In the genomic region with DNA sequence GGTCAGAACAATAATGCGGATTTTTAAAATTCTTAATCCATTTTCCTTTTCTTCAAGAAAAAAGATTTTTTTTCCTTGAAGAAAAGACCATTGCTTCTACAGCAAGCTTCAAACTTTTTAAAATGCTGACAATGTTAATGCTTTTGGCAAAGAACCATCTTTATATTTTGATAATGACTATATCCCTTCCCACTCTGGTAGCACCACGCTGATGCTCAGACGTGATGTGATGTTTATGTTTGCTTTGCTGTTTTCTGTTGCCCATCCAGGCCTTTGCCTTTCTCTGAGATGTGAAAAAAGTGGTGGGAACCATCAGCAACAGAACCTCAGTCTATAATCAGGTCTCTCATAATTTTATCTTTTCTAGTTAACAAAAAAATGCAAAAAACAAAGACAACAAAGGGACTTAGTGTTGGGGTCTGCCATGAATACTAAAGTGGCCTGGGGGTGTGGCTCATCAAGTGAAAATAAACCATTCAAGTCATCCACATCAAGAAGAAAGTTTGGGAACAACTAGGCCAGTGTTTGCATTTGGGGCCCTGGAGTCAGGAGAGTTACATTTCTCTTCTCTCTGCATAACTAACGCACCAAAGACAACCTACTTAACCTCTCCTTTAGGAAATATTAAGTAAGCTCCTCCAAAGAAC, we compare ENCODE assay signal across 19 cellular contexts.
DNase-seq lines count a peak whose midpoint lies in the region; TF ChIP-seq lines count a peak whose summit lies in the region.
"Had no signal": no experiment of that assay in that cellular context is flagged by ENCODE, and none has a peak within 500 bp of the region (broad histone marks: within the 10 kb centered on the region; RNA-seq: fewer than 3 reads in every experiment).

No MANE protein-coding gene starts in this region.

- no peaks in the 10 kb centered on the region for H3K9me2 ChIP-seq in hepatocyte (replicated peaks; ENCODE audit: insufficient read depth)

- no peak for TF ChIP-seq EP300 in transverse colon (IDR thresholded peaks at IDR 0.05; ENCODE audit: low read depth)

- H3K27ac ChIP-seq in HUES48 (ENCODE audit: low read depth, low read length) (peak overlapping the region; percentile 18), hepatocyte (no peak overlapping the region), transverse colon (no peak overlapping the region)
- H3K27ac ChIP-seq: GM23248 had no signal

- 81% methylated on average over 4 of the region's 4 CpGs for WGBS in hepatocyte (ENCODE audit: low lambda C conversion rate, missing lambda C conversion rate)
- 65 to 66% methylated on average over 4 of the region's 4 CpGs for WGBS in transverse colon (ENCODE audit: low coverage in 1 of 2), 2 donors

- no peaks in the 10 kb centered on the region for H3K27me3 ChIP-seq in HUES48 (ENCODE audit: control insufficient read depth, insufficient read depth, low read length)
- H3K27me3 ChIP-seq in hepatocyte = no peaks in the 10 kb centered on the region
- H3K27me3 ChIP-seq in transverse colon = no peaks in the 10 kb centered on the region
- H3K27me3 ChIP-seq: body of pancreas had no signal

- H3K36me3 Mint-ChIP-seq in osteocyte (ENCODE audit: unreplicated experiment) = no peaks in the 10 kb centered on the region

- TF ChIP-seq CTCF in osteocyte (IDR thresholded peaks at IDR 0.05) (no peak), hepatocyte (IDR thresholded peaks at IDR 0.05; ENCODE audit: poor library complexity) (no peak), transverse colon (IDR thresholded peaks at IDR 0.05) (no peak)

- no peak for TF ChIP-seq POLR2A in transverse colon (IDR thresholded peaks at IDR 0.05)

- H3K4me2 ChIP-seq in hepatocyte = no peak overlapping the region

- H3K36me3 ChIP-seq in HUES48 (ENCODE audit: control insufficient read depth, insufficient read depth, low read length) = no peaks in the 10 kb centered on the region
- no peaks in the 10 kb centered on the region for H3K36me3 ChIP-seq in hepatocyte (replicated peaks; ENCODE audit: insufficient read depth, low read depth)
- H3K36me3 ChIP-seq in transverse colon = no peaks in the 10 kb centered on the region

- DNase-seq in astrocyte of the hippocampus (ENCODE audit: low read depth, low spot score) = peak; percentile 24
- peak; percentile 83 for DNase-seq in foreskin melanocyte
- no peak for DNase-seq in osteocyte (ENCODE audit: extremely low spot score, unreplicated experiment)
- no peak for DNase-seq in activated gamma-delta T cell treated with Interleukin-2 at 50 U/mL for 16 hours
- no peak for DNase-seq in NCI-H510A (lab: John Stamatoyannopoulos, UW)
- no peak for DNase-seq in hepatocyte (ENCODE audit: low spot score)
- no peak for DNase-seq in transverse colon
- DNase-seq: activated CD4-positive, CD25-positive, alpha-beta regulatory T cell treated with anti-CD3 and anti-CD28 coated beads, Interleukin-2, amount 50 U/mL, for 72 hours; activated naive CD4-positive, alpha-beta T cell treated with Interleukin-2 at 50 U/mL for 16 hours; effector CD8-positive, alpha-beta T cell; GM23248; left ventricle myocardium superior; naive thymus-derived CD8-positive, alpha-beta T cell; NCI-H1436 treated with DMSO at 0.1 percent for 48 hours; NCI-H345; SHP77 had no signal

- H3K4me3 Mint-ChIP-seq in osteocyte (ENCODE audit: unreplicated experiment) = no peak overlapping the region
- H3K4me3 Mint-ChIP-seq: naive thymus-derived CD8-positive, alpha-beta T cell; T-helper 2 cell treated with Interferon-gamma antibody and Interleukin-4, amounts not matched to agents 5 μg/mL and 100 μg/mL, for 36 hours had no signal

- H3K4me3 ChIP-seq in HUES48 (ENCODE audit: low read depth, low read length) (no peak overlapping the region), hepatocyte (no peak overlapping the region), transverse colon (no peak overlapping the region)
- H3K4me3 ChIP-seq: body of pancreas, GM23248 had no signal

- no peaks in the 10 kb centered on the region for H3K79me2 ChIP-seq in hepatocyte

- H3K4me1 Mint-ChIP-seq in osteocyte (ENCODE audit: unreplicated experiment) = peaks cover 33% of the 10 kb centered on the region

- H3K4me1 ChIP-seq in HUES48 (ENCODE audit: control insufficient read depth, insufficient read depth, low read length) = peaks cover 16% of the 10 kb centered on the region
- H3K4me1 ChIP-seq in hepatocyte (ENCODE audit: insufficient read depth) = peaks cover 12% of the 10 kb centered on the region
- peaks cover 4 to 21% (median 14%) of the 10 kb centered on the region in 4 donors for H3K4me1 ChIP-seq in transverse colon

- peak overlapping the region; percentile 54 for H3K27ac Mint-ChIP-seq in osteocyte (ENCODE audit: unreplicated experiment)
- H3K27ac Mint-ChIP-seq: T-helper 2 cell treated with Interferon-gamma antibody and Interleukin-4, amounts not matched to agents 5 μg/mL and 100 μg/mL, for 36 hours had no signal

- no peaks in the 10 kb centered on the region for H3K27me3 Mint-ChIP-seq in osteocyte (ENCODE audit: unreplicated experiment)
- H3K27me3 Mint-ChIP-seq: naive thymus-derived CD8-positive, alpha-beta T cell had no signal

- no peaks in the 10 kb centered on the region for H3K9me3 ChIP-seq in HUES48 (ENCODE audit: control insufficient read depth, insufficient read depth, low read length)
- no peaks in the 10 kb centered on the region for H3K9me3 ChIP-seq in hepatocyte (ENCODE audit: low read depth)
- no peaks in the 10 kb centered on the region for H3K9me3 ChIP-seq in transverse colon
- H3K9me3 ChIP-seq: body of pancreas had no signal

- H3K9me3 Mint-ChIP-seq in osteocyte (ENCODE audit: unreplicated experiment) = no peaks in the 10 kb centered on the region
- H3K9me3 Mint-ChIP-seq: naive thymus-derived CD8-positive, alpha-beta T cell; T-helper 2 cell treated with Interferon-gamma antibody and Interleukin-4, amounts not matched to agents 5 μg/mL and 100 μg/mL, for 36 hours had no signal

- intact Hi-C loops in transverse colon (cut with DNase I; ENCODE audit: low total_unique reads) = no loop called here

- in situ Hi-C loops in transverse colon (cut with MboI; ENCODE audit: low pct_ligation_motif_present in 1 of 4, low pct_unique_long_range_greater_than_20kb in 1 of 4, low sequenced_read_pairs in 3 of 4) = no loop called here

- no peaks in the 10 kb centered on the region for H4K20me1 ChIP-seq in hepatocyte (ENCODE audit: insufficient read depth, poor library complexity, severe bottlenecking)

- no peak overlapping the region for H2AFZ ChIP-seq in hepatocyte
- H2AFZ ChIP-seq: GM23248 had no signal

- no peak overlapping the region for H3K9ac ChIP-seq in HUES48 (ENCODE audit: low read depth, low read length)
- H3K9ac ChIP-seq: GM23248 had no signal

Comparison
In these comparisons a context has a peak if more than half of its experiments do, and no peak if none do; other contexts are left out.
1. DNase-seq: peak in astrocyte of the hippocampus (single experiment) and foreskin melanocyte (single experiment); none in osteocyte (single experiment), activated gamma-delta T cell treated with Interleukin-2 at 50 U/mL for 16 hours (single experiment), NCI-H510A (single experiment), hepatocyte (single experiment) and transverse colon (single experiment).